16 cellular contexts compared by ENCODE assay signal in the genomic region with DNA sequence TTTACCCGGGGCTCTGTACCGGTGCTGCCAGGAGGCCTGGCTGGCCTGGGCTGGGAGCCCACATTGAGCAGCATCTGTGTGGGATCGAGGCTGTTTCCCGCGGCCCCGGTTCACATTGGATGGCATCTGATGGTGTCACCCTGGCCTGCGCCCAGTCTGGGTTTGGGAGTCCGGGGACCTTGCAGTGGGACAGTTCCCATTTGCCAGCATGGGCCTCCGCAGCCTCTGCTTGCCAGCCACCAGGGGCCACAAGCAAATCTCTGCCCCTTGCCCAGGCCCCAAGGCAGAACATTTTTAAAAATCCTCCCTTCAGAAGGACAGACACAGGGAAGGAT.
A peak's percentile ranks its signal among the peaks of the same experiment; 100 is the strongest.
DNase-seq lines count a peak whose midpoint lies in the region; ATAC-seq and TF ChIP-seq lines count a peak whose summit lies in the region.
"Had no signal": no experiment of that assay in that cellular context is flagged by ENCODE, and none has a peak within 500 bp of the region (broad histone marks: within the 10 kb centered on the region; RNA-seq: fewer than 3 reads in every experiment).

No MANE protein-coding gene starts in this region.

- H3K36me3 ChIP-seq in heart right ventricle = peaks cover 0 to 44% (median under 1%) of the 10 kb centered on the region in 9 donors
- H3K36me3 ChIP-seq in endodermal cell (ENCODE audit: control insufficient read depth, insufficient read depth, low read length) = peaks cover 4% of the 10 kb centered on the region

- intact Hi-C loops in cardiac septum (cut with DNase I) (no loop called here), heart right ventricle (cut with DNase I) (no loop called here)

- H3K4me3 ChIP-seq in heart right ventricle (no peak overlapping the region), endodermal cell (ENCODE audit: low read length) (no peak overlapping the region)
- H3K4me3 ChIP-seq: BLaER1, GM12878 had no signal

- H3K27ac ChIP-seq in heart right ventricle (no peak overlapping the region), endodermal cell (ENCODE audit: low read depth, low read length) (no peak overlapping the region)
- H3K27ac ChIP-seq: BLaER1 had no signal

- no peak for TF ChIP-seq CTCF in heart right ventricle (IDR thresholded peaks at IDR 0.05)
- TF ChIP-seq CTCF in endodermal cell (conservative IDR thresholded peaks at IDR 0.05) = no peak

- WGBS in heart right ventricle, 2 donors = 96 to 97% methylated on average over 6 to 9 of the region's 9 CpGs
- 97 to 100% methylated on average over 7 to 9 of the region's 9 CpGs for WGBS in endodermal cell (ENCODE audit: insufficient coverage in 1 of 2, insufficient read length in 1 of 2), 2 experiments

- H3K27me3 Mint-ChIP-seq in endodermal cell (ENCODE audit: insufficient read depth) = no peaks in the 10 kb centered on the region
- H3K27me3 Mint-ChIP-seq: CD4-positive, CD25-positive, alpha-beta regulatory T cell had no signal

- no peak overlapping the region for H3K9ac ChIP-seq in endodermal cell (ENCODE audit: extremely low read depth, low read length, poor library complexity, severe bottlenecking)
- H3K9ac ChIP-seq: BLaER1 had no signal

- DNase-seq in cardiac septum (ENCODE audit: low spot score) = peak; percentile 27
- no peak for DNase-seq in heart right ventricle
- DNase-seq in endodermal cell = peak; percentile 19
- DNase-seq in stimulated activated effector memory CD8-positive, alpha-beta T cell treated with anti-CD3 and anti-CD28 coated beads, Interleukin-12 subunit alpha, Interleukin-12 subunit beta, amount 100 ng/mL, for 72 hours (ENCODE audit: low spot score in 2 of 2) = no peak
- DNase-seq in GM19238 (ENCODE audit: insufficient read length, low spot score) = no peak
- DNase-seq: 8988T; AML-193; Calu3; CD4-positive, CD25-positive, alpha-beta regulatory T cell; DMS 273 treated with DMSO at 0.1 percent for 48 hours; GOT3; H9 had no signal

- H3K4me1 Mint-ChIP-seq in endodermal cell = no peaks in the 10 kb centered on the region
- peaks cover 13% of the 10 kb centered on the region for H3K4me1 Mint-ChIP-seq in stimulated activated effector memory CD8-positive, alpha-beta T cell treated with anti-CD3 and anti-CD28 coated beads, Interleukin-12 subunit alpha, Interleukin-12 subunit beta, amount 100 ng/mL, for 72 hours

- no peak overlapping the region for H3K27ac Mint-ChIP-seq in endodermal cell
- H3K27ac Mint-ChIP-seq in stimulated activated effector memory CD8-positive, alpha-beta T cell treated with anti-CD3 and anti-CD28 coated beads, Interleukin-12 subunit alpha, Interleukin-12 subunit beta, amount 100 ng/mL, for 72 hours = peak overlapping the region; percentile 78
- H3K27ac Mint-ChIP-seq: CD4-positive, CD25-positive, alpha-beta regulatory T cell had no signal

- H3K9me3 Mint-ChIP-seq in endodermal cell = no peaks in the 10 kb centered on the region
- no peaks in the 10 kb centered on the region for H3K9me3 Mint-ChIP-seq in stimulated activated effector memory CD8-positive, alpha-beta T cell treated with anti-CD3 and anti-CD28 coated beads, Interleukin-12 subunit alpha, Interleukin-12 subunit beta, amount 100 ng/mL, for 72 hours
- H3K9me3 Mint-ChIP-seq: CD4-positive, CD25-positive, alpha-beta regulatory T cell had no signal

- H3K4me3 Mint-ChIP-seq in endodermal cell = no peak overlapping the region
- H3K4me3 Mint-ChIP-seq in stimulated activated effector memory CD8-positive, alpha-beta T cell treated with anti-CD3 and anti-CD28 coated beads, Interleukin-12 subunit alpha, Interleukin-12 subunit beta, amount 100 ng/mL, for 72 hours = no peak overlapping the region
- H3K4me3 Mint-ChIP-seq: CD4-positive, CD25-positive, alpha-beta regulatory T cell; H9 had no signal

- H3K9me3 ChIP-seq in heart right ventricle = no peaks in the 10 kb centered on the region
- H3K9me3 ChIP-seq in endodermal cell (ENCODE audit: control insufficient read depth, low read length) = no peaks in the 10 kb centered on the region
- H3K9me3 ChIP-seq: BLaER1 had no signal

- H3K36me3 Mint-ChIP-seq in endodermal cell (ENCODE audit: low read depth) = peaks cover 41% of the 10 kb centered on the region
- peaks cover 30% of the 10 kb centered on the region for H3K36me3 Mint-ChIP-seq in stimulated activated effector memory CD8-positive, alpha-beta T cell treated with anti-CD3 and anti-CD28 coated beads, Interleukin-12 subunit alpha, Interleukin-12 subunit beta, amount 100 ng/mL, for 72 hours

- H3K27me3 ChIP-seq in heart right ventricle (no peaks in the 10 kb centered on the region), endodermal cell (ENCODE audit: control insufficient read depth, insufficient read depth, low read length, poor library complexity, severe bottlenecking) (no peaks in the 10 kb centered on the region)
- H3K27me3 ChIP-seq: BLaER1 had no signal

- H3K4me1 ChIP-seq in heart right ventricle (no peaks in the 10 kb centered on the region), endodermal cell (ENCODE audit: control insufficient read depth, insufficient read depth, low read length) (no peaks in the 10 kb centered on the region)

- ATAC-seq in heart right ventricle = no peak
- no peak for ATAC-seq in stimulated activated effector memory CD8-positive, alpha-beta T cell treated with anti-CD3 and anti-CD28 coated beads, Interleukin-12 subunit alpha, Interleukin-12 subunit beta, amount 100 ng/mL, for 72 hours
- ATAC-seq in GM21360 (IDR thresholded peaks at IDR 0.05; ENCODE audit: unreplicated experiment) = no peak
- no peak for ATAC-seq in esophagus mucosa
- ATAC-seq: GM12878 had no signal

Comparison
In these comparisons a context has a peak if more than half of its experiments do, and no peak if none do; other contexts are left out.
1. DNase-seq: peak in cardiac septum (single experiment) and endodermal cell (single experiment); none in heart right ventricle (0 of 2), stimulated activated effector memory CD8-positive, alpha-beta T cell treated with anti-CD3 and anti-CD28 coated beads, Interleukin-12 subunit alpha, Interleukin-12 subunit beta, amount 100 ng/mL, for 72 hours (0 of 2) and GM19238 (single experiment).